In genomic region chr7:112895996-112896395, GRCh38 we compare ENCODE assay signal across 11 cellular contexts.
"Had no signal": no experiment of that assay in that cellular context is flagged by ENCODE, and none has a peak within 500 bp of the region (broad histone marks: within the 10 kb centered on the region; RNA-seq: fewer than 3 reads in every experiment).

No MANE protein-coding gene starts in this region.

- H3K27ac ChIP-seq: GM23248 had no signal

- H3K4me1 ChIP-seq: HAP-1 had no signal

- H3K9ac ChIP-seq: GM23248 had no signal

- H2AFZ ChIP-seq: GM23248, GM23338 had no signal

- H3K9me3 ChIP-seq: HAP-1 had no signal

- H3K4me3 ChIP-seq: GM23248, GM23338, HAP-1 had no signal

- H3K4me2 ChIP-seq: GM23338 had no signal

- FAIRE-seq: H1, H54 had no signal

- ATAC-seq: GM23338, HCT116 had no signal

- DNase-seq: GM23248, GOT3, H7, H9, HCEC 1CT, HFFc6 had no signal

- H3K36me3 ChIP-seq: HAP-1 had no signal
